In genomic region chr17:65182233-65182632, GRCh38 we compare ENCODE assay signal across 10 cellular contexts. TPM values are rescaled to one million over a fixed set of nuclear protein-coding genes. Genes with fewer than 3 reads are reported as not detected.
A peak's percentile ranks its signal among the peaks of the same experiment; 100 is the strongest.
DNase-seq lines count a peak whose midpoint lies in the region; ATAC-seq and TF ChIP-seq lines count a peak whose summit lies in the region.
"Had no signal": no experiment of that assay in that cellular context is flagged by ENCODE, and none has a peak within 500 bp of the region (broad histone marks: within the 10 kb centered on the region; RNA-seq: fewer than 3 reads in every experiment).

No MANE protein-coding gene starts in this region.

- no peaks in the 10 kb centered on the region for H3K4me1 ChIP-seq in mucosa of descending colon (ENCODE audit: low read depth)

- peaks cover 10% of the 10 kb centered on the region for H3K27me3 Mint-ChIP-seq in activated naive CD8-positive, alpha-beta T cell treated with anti-CD3 and anti-CD28 coated beads, Interleukin-2, amount 10 ng/mL, durations not matched to agents 7 days and 5 days

- no peaks in the 10 kb centered on the region for H3K9me3 ChIP-seq in mucosa of descending colon
- H3K9me3 ChIP-seq: spleen had no signal

- H3K4me1 Mint-ChIP-seq in activated naive CD8-positive, alpha-beta T cell treated with anti-CD3 and anti-CD28 coated beads, Interleukin-2, amount 10 ng/mL, durations not matched to agents 7 days and 5 days: peaks cover 47% of the 10 kb centered on the region

- DNase-seq in GM12864 (ENCODE audit: low read depth) (peak; percentile 62), DMS 273 treated with DMSO at 0.1 percent for 48 hours (lab: John Stamatoyannopoulos, UW) (no peak), AG20443 (ENCODE audit: low spot score) (no peak), mucosa of descending colon (no peak), left colon (no peak)
- no peak for DNase-seq in activated naive CD8-positive, alpha-beta T cell treated with anti-CD3 and anti-CD28 coated beads, Interleukin-2, amount 10 ng/mL, durations not matched to agents 7 days and 5 days
- DNase-seq: left ventricle myocardium superior, spleen had no signal

- intact Hi-C loops in mucosa of descending colon (cut with DNase I, micrococcal nuclease): no loop called here
- intact Hi-C loops in left colon (cut with DNase I, micrococcal nuclease): no loop called here

- no peaks in the 10 kb centered on the region for H3K36me3 ChIP-seq in mucosa of descending colon (ENCODE audit: low read depth)
- H3K36me3 ChIP-seq: spleen had no signal

- no peak overlapping the region for H3K4me3 Mint-ChIP-seq in activated naive CD8-positive, alpha-beta T cell treated with anti-CD3 and anti-CD28 coated beads, Interleukin-2, amount 10 ng/mL, durations not matched to agents 7 days and 5 days

- H3K27ac Mint-ChIP-seq in activated naive CD8-positive, alpha-beta T cell treated with anti-CD3 and anti-CD28 coated beads, Interleukin-2, amount 10 ng/mL, durations not matched to agents 7 days and 5 days: peak overlapping the region; percentile 41

- POLR2A ChIA-PET in activated naive CD8-positive, alpha-beta T cell treated with anti-CD3 and anti-CD28 coated beads, Interleukin-2, amount 10 ng/mL, durations not matched to agents 7 days and 5 days (lab: Charles Lee): interaction anchor here (1.1 kb wide), 1 partner anchor 9 kb away, joined by 4 read pairs; no protein-coding TSS in a partner anchor

- H3K4me3 ChIP-seq in GM12864 (ENCODE audit: low read depth, low read length) (no peak overlapping the region), mucosa of descending colon (no peak overlapping the region)
- H3K4me3 ChIP-seq: spleen had no signal

- ATAC-seq in GM19397 (IDR thresholded peaks at IDR 0.05; ENCODE audit: unreplicated experiment) (peak; percentile 30), HG03135 (IDR thresholded peaks at IDR 0.05; ENCODE audit: unreplicated experiment) (peak; percentile 21), mucosa of descending colon (no peak), left colon (no peak)
- no peak for ATAC-seq in activated naive CD8-positive, alpha-beta T cell treated with anti-CD3 and anti-CD28 coated beads, Interleukin-2, amount 10 ng/mL, durations not matched to agents 7 days and 5 days (ENCODE audit: low read depth)
- ATAC-seq: left ventricle myocardium superior had no signal

- peaks cover 2% of the 10 kb centered on the region for H3K9me3 Mint-ChIP-seq in activated naive CD8-positive, alpha-beta T cell treated with anti-CD3 and anti-CD28 coated beads, Interleukin-2, amount 10 ng/mL, durations not matched to agents 7 days and 5 days

- TF ChIP-seq CTCF in GM12864 (IDR thresholded peaks at IDR 0.05; ENCODE audit: low read depth, low read length, missing control alignments): no peak
- TF ChIP-seq CTCF in mucosa of descending colon (IDR thresholded peaks at IDR 0.05): no peak

- peaks cover 1% of the 10 kb centered on the region for H3K36me3 Mint-ChIP-seq in activated naive CD8-positive, alpha-beta T cell treated with anti-CD3 and anti-CD28 coated beads, Interleukin-2, amount 10 ng/mL, durations not matched to agents 7 days and 5 days

RNA-seq across cellular contexts. Expression of gene RGS9, which starts 45.1 kb away (rescaled TPM):
- total RNA-seq in activated naive CD8-positive, alpha-beta T cell treated with anti-CD3 and anti-CD28 coated beads, Interleukin-2, amount 10 ng/mL, durations not matched to agents 7 days and 5 days: 1 to 10 TPM; 2.8 to 3.5 TPM
- total RNA-seq in mucosa of descending colon (10 to 100 TPM in 2 of 3 donors, 1 to 10 TPM in 1; 8.7 to 14.6 (median 13.3) TPM), left colon (10 to 100 TPM in 1 of 2 donors, 1 to 10 TPM in 1; 7.1 to 11.4 TPM)

Comparison
In these comparisons a context has a peak if more than half of its experiments do, and no peak if none do; other contexts are left out.
1. ATAC-seq: peak in GM19397 (single experiment) and HG03135 (single experiment); none in activated naive CD8-positive, alpha-beta T cell treated with anti-CD3 and anti-CD28 coated beads, Interleukin-2, amount 10 ng/mL, durations not matched to agents 7 days and 5 days (single experiment), mucosa of descending colon (single experiment) and left colon (single experiment).